10 cellular contexts compared by ENCODE assay signal in genomic region chr17:34378664-34379101, GRCh38. TPM values are rescaled to one million over a fixed set of nuclear protein-coding genes. Genes with fewer than 3 reads are reported as not detected.
A peak's percentile ranks its signal among the peaks of the same experiment; 100 is the strongest.
DNase-seq lines count a peak whose midpoint lies in the region; ATAC-seq, FAIRE-seq and TF ChIP-seq lines count a peak whose summit lies in the region.
"Had no signal": no experiment of that assay in that cellular context is flagged by ENCODE, and none has a peak within 500 bp of the region (broad histone marks: within the 10 kb centered on the region; RNA-seq: fewer than 3 reads in every experiment).

No MANE protein-coding gene starts in this region.

- H3K27ac Mint-ChIP-seq in activated CD8-positive, alpha-beta T cell treated with anti-CD3 and anti-CD28 coated beads for 36 hours = no peak overlapping the region

- no peaks in the 10 kb centered on the region for H3K9me3 Mint-ChIP-seq in activated CD8-positive, alpha-beta T cell treated with anti-CD3 and anti-CD28 coated beads for 36 hours

- H3K4me3 ChIP-seq in small intestine (ENCODE audit: low read depth in 1 of 2, low read length in 2 of 2) = no peak overlapping the region

- CTCF ChIA-PET in activated CD8-positive, alpha-beta T cell treated with anti-CD3 and anti-CD28 coated beads for 36 hours (lab: Charles Lee) = interaction anchor here (1.5 to 2.8 kb wide), 4 partner anchors 10 to 207 kb away, joined by 4 to 20 read pairs (median 12); no protein-coding TSS in a partner anchor

- H3K27me3 ChIP-seq in small intestine (ENCODE audit: control insufficient read depth in 2 of 2, insufficient read depth in 2 of 2, low read length in 2 of 2) = no peaks in the 10 kb centered on the region

- POLR2A ChIA-PET in activated CD8-positive, alpha-beta T cell treated with anti-CD3 and anti-CD28 coated beads for 36 hours (lab: Charles Lee) = no interaction called here

- no peaks in the 10 kb centered on the region for H3K4me1 ChIP-seq in small intestine (ENCODE audit: control insufficient read depth in 2 of 2, insufficient read depth in 1 of 2, low read depth in 1 of 2, low read length in 1 of 2)

- H3K36me3 Mint-ChIP-seq in activated CD8-positive, alpha-beta T cell treated with anti-CD3 and anti-CD28 coated beads for 36 hours (ENCODE audit: low read depth) = no peaks in the 10 kb centered on the region

- intact Hi-C loops in activated CD8-positive, alpha-beta T cell treated with anti-CD3 and anti-CD28 coated beads for 36 hours (cut with micrococcal nuclease) = no loop called here

- TF ChIP-seq CTCF in activated CD8-positive, alpha-beta T cell treated with anti-CD3 and anti-CD28 coated beads for 36 hours (IDR thresholded peaks at IDR 0.05) = no peak

- FAIRE-seq in small intestine (lab: Jason Lieb, UNC) (no peak), urothelium cell line (lab: Jason Lieb, UNC) (no peak)
- FAIRE-seq: TTC549 had no signal

- H3K9me3 ChIP-seq in small intestine (ENCODE audit: control insufficient read depth, low read depth) = no peaks in the 10 kb centered on the region

- peak; percentile 69 for ATAC-seq in GM19023 (IDR thresholded peaks at IDR 0.05; ENCODE audit: unreplicated experiment)
- peak; percentile 84 for ATAC-seq in HG03354 (IDR thresholded peaks at IDR 0.05; ENCODE audit: poor library complexity, severe bottlenecking, unreplicated experiment)
- ATAC-seq in activated CD8-positive, alpha-beta T cell treated with anti-CD3 and anti-CD28 coated beads for 36 hours = peak; percentile 57

- 12 to 15% (median 13%) methylated on average over 6 of the region's 6 CpGs for WGBS in small intestine, 3 donors

- no peak overlapping the region for H3K27ac ChIP-seq in small intestine (ENCODE audit: low read depth in 1 of 2, low read length in 1 of 2)

- peaks cover 14% of the 10 kb centered on the region for H3K27me3 Mint-ChIP-seq in activated CD8-positive, alpha-beta T cell treated with anti-CD3 and anti-CD28 coated beads for 36 hours

- DNase-seq in AML-193 (lab: John Stamatoyannopoulos, UW) = peak; percentile 89 to 90
- DNase-seq in activated CD8-positive, alpha-beta T cell treated with anti-CD3 and anti-CD28 coated beads for 36 hours = peak; percentile 54
- no peak for DNase-seq in putamen (ENCODE audit: low spot score)
- no peak for DNase-seq in NCI-H1436 (lab: John Stamatoyannopoulos, UW)
- DNase-seq in small intestine = no peak
- DNase-seq in urothelium cell line (ENCODE audit: low spot score) = no peak

- H3K4me1 Mint-ChIP-seq in activated CD8-positive, alpha-beta T cell treated with anti-CD3 and anti-CD28 coated beads for 36 hours (ENCODE audit: low read depth) = peaks cover 49% of the 10 kb centered on the region

- H3K36me3 ChIP-seq in small intestine (ENCODE audit: control insufficient read depth in 2 of 2, insufficient read depth in 2 of 2, low read length in 2 of 2) = no peaks in the 10 kb centered on the region

- no peak overlapping the region for H3K4me3 Mint-ChIP-seq in activated CD8-positive, alpha-beta T cell treated with anti-CD3 and anti-CD28 coated beads for 36 hours

RNA-seq across cellular contexts. Expression of gene CCL1, which starts 15.7 kb away (rescaled TPM):
- total RNA-seq in activated CD8-positive, alpha-beta T cell treated with anti-CD3 and anti-CD28 coated beads for 36 hours = not detected
- polyA plus RNA-seq in small intestine = not detected
- total RNA-seq: glomerular endothelial cell had no signal

RNA-seq across cellular contexts. Expression of gene CCL13, which starts 22.4 kb away (rescaled TPM):
- not detected for total RNA-seq in activated CD8-positive, alpha-beta T cell treated with anti-CD3 and anti-CD28 coated beads for 36 hours
- 1 to 10 TPM in 2 of 3 donors, not detected in 1; 1.6 to 7.6 TPM for polyA plus RNA-seq in small intestine
- total RNA-seq: glomerular endothelial cell had no signal

RNA-seq across cellular contexts. Expression of gene CCL8, which starts 59.4 kb away (rescaled TPM):
- total RNA-seq in activated CD8-positive, alpha-beta T cell treated with anti-CD3 and anti-CD28 coated beads for 36 hours = not detected
- polyA plus RNA-seq in small intestine = 10 to 100 TPM in 1 of 3 donors, under 1 TPM in 2; 0.45 to 10.5 (median 0.67) TPM

Comparison
In these comparisons a context has a peak if more than half of its experiments do, and no peak if none do; other contexts are left out.
1. DNase-seq: peak in AML-193 (2 of 2) and activated CD8-positive, alpha-beta T cell treated with anti-CD3 and anti-CD28 coated beads for 36 hours (single experiment); none in putamen (single experiment), NCI-H1436 (single experiment), small intestine (single experiment) and urothelium cell line (single experiment).
2. Peak in every context shown above with its lines, with median percentiles within 50 percentile points of each other: ATAC-seq.